9 cellular contexts compared by ENCODE assay signal in the genomic region with DNA sequence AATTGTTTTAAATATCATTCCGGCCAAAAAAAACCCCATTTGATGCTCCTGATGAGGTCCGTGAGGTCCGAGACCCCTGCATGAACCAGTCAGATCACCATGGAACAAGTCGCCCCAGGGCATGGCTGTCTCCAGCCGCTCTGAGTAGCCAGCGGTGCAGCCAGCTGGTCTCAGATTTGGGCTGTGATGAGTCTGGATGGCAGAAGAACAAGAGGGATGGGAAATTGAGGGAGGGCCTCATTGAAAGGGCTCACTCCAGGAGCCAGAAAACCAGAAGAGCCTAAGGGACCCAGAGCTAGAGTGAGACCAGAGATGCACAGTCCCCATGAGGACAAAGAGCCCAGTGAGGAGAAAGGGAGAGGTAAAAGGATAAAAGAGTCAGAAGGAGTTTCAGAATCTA.
DNase-seq lines count a peak whose midpoint lies in the region; ATAC-seq and TF ChIP-seq lines count a peak whose summit lies in the region.
"Had no signal": no experiment of that assay in that cellular context is flagged by ENCODE, and none has a peak within 500 bp of the region (broad histone marks: within the 10 kb centered on the region; RNA-seq: fewer than 3 reads in every experiment).

No MANE protein-coding gene starts in this region.

- TF ChIP-seq CTCF in left ventricle myocardium inferior (IDR thresholded peaks at IDR 0.05; ENCODE audit: borderline replicate concordance) (no peak), natural killer cell (IDR thresholded peaks at IDR 0.05) (no peak), vagina (IDR thresholded peaks at IDR 0.05) (no peak)

- DNase-seq in left ventricle myocardium inferior (no peak), Right ventricle myocardium superior (no peak), natural killer cell (no peak), vagina (ENCODE audit: extremely low spot score in 2 of 2) (no peak), GM23248 (no peak), SIG-M5 (lab: John Stamatoyannopoulos, UW) (no peak)
- no peak for DNase-seq in central memory CD4-positive, alpha-beta T cell
- DNase-seq: NCI-H526 treated with DMSO at 0.1 percent for 48 hours had no signal

- TF ChIP-seq POLR2A in vagina (IDR thresholded peaks at IDR 0.05) = no peak

- H3K4me2 ChIP-seq in GM23248 (ENCODE audit: unreplicated experiment) = no peak overlapping the region

- H2AFZ ChIP-seq in GM23248 = no peak overlapping the region

- in situ Hi-C loops in GM23248 (cut with MboI) = no loop called here

- no peaks in the 10 kb centered on the region for H3K79me2 ChIP-seq in GM23248 (ENCODE audit: insufficient read depth)

- 95 to 99% methylated on average over 6 of the region's 6 CpGs for WGBS in GM23248 (ENCODE audit: low coverage in 1 of 2, low lambda C conversion rate in 2 of 2, missing lambda C conversion rate in 2 of 2), 2 experiments

- H4K20me1 ChIP-seq in GM23248 (ENCODE audit: insufficient read depth) = no peaks in the 10 kb centered on the region

- H3K36me3 Mint-ChIP-seq in natural killer cell = no peaks in the 10 kb centered on the region

- H3K4me3 ChIP-seq in left ventricle myocardium inferior (no peak overlapping the region), vagina (no peak overlapping the region), GM23248 (no peak overlapping the region)

- intact Hi-C loops in left ventricle myocardium inferior (cut with micrococcal nuclease) = no loop called here
- intact Hi-C loops in Right ventricle myocardium superior (cut with DNase I) = no loop called here
- intact Hi-C loops in natural killer cell (cut with micrococcal nuclease) = no loop called here
- intact Hi-C loops in vagina (cut with DNase I) = no loop called here

- H3K27me3 Mint-ChIP-seq in natural killer cell (ENCODE audit: low read depth in 2 of 2) = no peaks in the 10 kb centered on the region

- H3K9ac ChIP-seq in GM23248 = no peak overlapping the region

- ATAC-seq in Right ventricle myocardium superior (ENCODE audit: poor library complexity) (no peak), natural killer cell (peak in 2 of 3 donors; percentile 29 to 30)

- H3K9me3 ChIP-seq in left ventricle myocardium inferior (replicated peaks) = peaks cover 3% of the 10 kb centered on the region
- H3K9me3 ChIP-seq in vagina = no peaks in the 10 kb centered on the region
- no peaks in the 10 kb centered on the region for H3K9me3 ChIP-seq in GM23248 (ENCODE audit: low read depth)

- H3K9me3 Mint-ChIP-seq in natural killer cell = no peaks in the 10 kb centered on the region

- no peaks in the 10 kb centered on the region for H3K9me2 ChIP-seq in GM23248 (ENCODE audit: insufficient read depth)

- no peak overlapping the region for H3K4me3 Mint-ChIP-seq in natural killer cell

- H3K36me3 ChIP-seq in left ventricle myocardium inferior (no peaks in the 10 kb centered on the region), vagina (no peaks in the 10 kb centered on the region), GM23248 (ENCODE audit: low read depth) (no peaks in the 10 kb centered on the region)

- H3K27me3 ChIP-seq in left ventricle myocardium inferior (ENCODE audit: low read depth) (no peaks in the 10 kb centered on the region), vagina (no peaks in the 10 kb centered on the region), GM23248 (replicated peaks; ENCODE audit: insufficient read depth) (no peaks in the 10 kb centered on the region)

- H3K27ac ChIP-seq in left ventricle myocardium inferior (replicated peaks) (peak overlapping the region; percentile 80), angular gyrus (ENCODE audit: low read depth, low read length) (peak overlapping the region; percentile 46), vagina (peak overlapping the region; percentile 23), GM23248 (no peak overlapping the region)

- peaks cover 36% of the 10 kb centered on the region for H3K4me1 ChIP-seq in left ventricle myocardium inferior
- H3K4me1 ChIP-seq in vagina = peaks cover 10% of the 10 kb centered on the region
- peaks cover 25% of the 10 kb centered on the region for H3K4me1 ChIP-seq in GM23248 (ENCODE audit: insufficient read depth)

- peaks cover 31 to 33% of the 10 kb centered on the region in 2 donors for H3K4me1 Mint-ChIP-seq in natural killer cell

- 0 out of 2 replicates have a peak, but pooled peaks cover 10% of the 10 kb centered on the region for H3F3A ChIP-seq in GM23248 (ENCODE audit: insufficient read depth)

- peak overlapping the region; percentile 85 to 86 for H3K27ac Mint-ChIP-seq in natural killer cell
